In genomic region chr4:93828332-93828829, GRCh38 we compare ENCODE assay signal across 9 cellular contexts. TPM values are rescaled to one million over a fixed set of nuclear protein-coding genes. Genes with fewer than 3 reads are reported as not detected.
DNase-seq lines count a peak whose midpoint lies in the region; TF ChIP-seq lines count a peak whose summit lies in the region.
"Had no signal": no experiment of that assay in that cellular context is flagged by ENCODE, and none has a peak within 500 bp of the region (broad histone marks: within the 10 kb centered on the region; RNA-seq: fewer than 3 reads in every experiment).

A gene with protein sequence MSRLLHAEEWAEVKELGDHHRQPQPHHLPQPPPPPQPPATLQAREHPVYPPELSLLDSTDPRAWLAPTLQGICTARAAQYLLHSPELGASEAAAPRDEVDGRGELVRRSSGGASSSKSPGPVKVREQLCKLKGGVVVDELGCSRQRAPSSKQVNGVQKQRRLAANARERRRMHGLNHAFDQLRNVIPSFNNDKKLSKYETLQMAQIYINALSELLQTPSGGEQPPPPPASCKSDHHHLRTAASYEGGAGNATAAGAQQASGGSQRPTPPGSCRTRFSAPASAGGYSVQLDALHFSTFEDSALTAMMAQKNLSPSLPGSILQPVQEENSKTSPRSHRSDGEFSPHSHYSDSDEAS (plus strand): TSS chr4:93828753. CDS start chr4:93828927, 174 bp downstream.

- peaks cover 71% of the 10 kb centered on the region for H3K27me3 Mint-ChIP-seq in activated CD4-positive, alpha-beta T cell treated with anti-CD3 and anti-CD28 coated beads, Interleukin-2, amount 10 ng/mL, durations not matched to agents 24 days and 14 days

- H3K27me3 ChIP-seq in fibroblast of lung (ENCODE audit: control insufficient read depth, insufficient read depth, low read length): peaks cover 25% of the 10 kb centered on the region
- peaks cover 7% of the 10 kb centered on the region for H3K27me3 ChIP-seq in parathyroid adenoma (ENCODE audit: control insufficient read depth, insufficient read depth, low read length)

- H3K4me3 Mint-ChIP-seq in activated CD4-positive, alpha-beta T cell treated with anti-CD3 and anti-CD28 coated beads, Interleukin-2, amount 10 ng/mL, durations not matched to agents 24 days and 14 days: peak within 1 kb of the TSS; percentile 45

- H3K4me1 Mint-ChIP-seq in activated CD4-positive, alpha-beta T cell treated with anti-CD3 and anti-CD28 coated beads, Interleukin-2, amount 10 ng/mL, durations not matched to agents 24 days and 14 days: peaks cover 2% of the 10 kb centered on the region

- H3K9ac ChIP-seq in fibroblast of lung (ENCODE audit: insufficient read depth, low read length) (no peak within 1 kb of the TSS), parathyroid adenoma (no peak within 1 kb of the TSS)

- H3K27ac Mint-ChIP-seq in activated CD4-positive, alpha-beta T cell treated with anti-CD3 and anti-CD28 coated beads, Interleukin-2, amount 10 ng/mL, durations not matched to agents 24 days and 14 days: peak within 1 kb of the TSS; percentile 51

- intact Hi-C loops in activated CD4-positive, alpha-beta T cell treated with anti-CD3 and anti-CD28 coated beads, Interleukin-2, amount 10 ng/mL, durations not matched to agents 24 days and 14 days (cut with micrococcal nuclease): no loop called here

- H3K4me1 ChIP-seq in fibroblast of lung (ENCODE audit: control insufficient read depth, extremely low read depth, insufficient read depth, low read length): no peaks in the 10 kb centered on the region
- no peaks in the 10 kb centered on the region for H3K4me1 ChIP-seq in parathyroid adenoma

- H3K9me3 Mint-ChIP-seq in activated CD4-positive, alpha-beta T cell treated with anti-CD3 and anti-CD28 coated beads, Interleukin-2, amount 10 ng/mL, durations not matched to agents 24 days and 14 days: peaks cover 10% of the 10 kb centered on the region

- in situ Hi-C loops in SK-MEL-5 (cut with HindIII; ENCODE audit: low pct_unique_long_range_greater_than_20kb, low sequenced_read_pairs): no loop called here

- DNase-seq in activated CD4-positive, alpha-beta T cell treated with anti-CD3 and anti-CD28 coated beads, Interleukin-2, amount 10 ng/mL, durations not matched to agents 24 days and 14 days: no peak
- DNase-seq in activated CD4-positive, alpha-beta T cell treated with anti-CD3 and anti-CD28 coated beads for 4 hours: no peak
- peak; percentile 18 for DNase-seq in SK-MEL-5 (ENCODE audit: low read depth, low spot score)
- peak; percentile 7 to 23 for DNase-seq in fibroblast of lung (ENCODE audit: low read depth in 2 of 2)
- DNase-seq in NOMO-1 treated with DMSO at 0.1 percent for 48 hours (lab: John Stamatoyannopoulos, UW; ENCODE audit: unreplicated experiment): no peak
- no peak for DNase-seq in activated naive CD4-positive, alpha-beta T cell treated with Interleukin-2 at 50 U/mL for 16 hours
- DNase-seq in NCI-H2227 treated with DMSO at 0.1 percent for 48 hours (lab: John Stamatoyannopoulos, UW): no peak

- H3K9me3 ChIP-seq in fibroblast of lung (ENCODE audit: control insufficient read depth, insufficient read depth, low read depth, low read length): no peaks in the 10 kb centered on the region
- H3K9me3 ChIP-seq in parathyroid adenoma (ENCODE audit: control insufficient read depth, low read length): no peaks in the 10 kb centered on the region

- H3K79me2 ChIP-seq in fibroblast of lung (ENCODE audit: control insufficient read depth, insufficient read depth, low read length): no peaks in the 10 kb centered on the region
- H3K79me2 ChIP-seq in parathyroid adenoma: no peaks in the 10 kb centered on the region

- no peak for TF ChIP-seq CTCF in fibroblast of lung (conservative IDR thresholded peaks at IDR 0.05 in 1 of 2, IDR thresholded peaks at IDR 0.05 in 1 of 2; ENCODE audit: low read depth in 1 of 2, low read length in 2 of 2)
- TF ChIP-seq CTCF in parathyroid adenoma (IDR thresholded peaks at IDR 0.05): no peak

- H3K4me2 ChIP-seq in fibroblast of lung (ENCODE audit: extremely low read depth, insufficient read depth, low read length): no peak within 1 kb of the TSS
- peak within 1 kb of the TSS; percentile 39 for H3K4me2 ChIP-seq in parathyroid adenoma (ENCODE audit: low read length)

- H2AFZ ChIP-seq in fibroblast of lung (ENCODE audit: low read length) (no peak within 1 kb of the TSS), parathyroid adenoma (peak within 1 kb of the TSS; percentile 7)

- peak within 1 kb of the TSS in 2 of 4 experiments; percentile 35 to 52 for H3K4me3 ChIP-seq in fibroblast of lung (replicated peaks in 1 of 4; ENCODE audit: control extremely low read depth in 1 of 4, insufficient read depth in 1 of 4, low read depth in 3 of 4, low read length in 4 of 4)
- H3K4me3 ChIP-seq in parathyroid adenoma (ENCODE audit: low read depth, low read length): peak within 1 kb of the TSS; percentile 31

- H4K20me1 ChIP-seq in fibroblast of lung (ENCODE audit: control insufficient read depth, extremely low read depth, insufficient read depth, low read length): no peaks in the 10 kb centered on the region

- H3K36me3 Mint-ChIP-seq in activated CD4-positive, alpha-beta T cell treated with anti-CD3 and anti-CD28 coated beads, Interleukin-2, amount 10 ng/mL, durations not matched to agents 24 days and 14 days (ENCODE audit: low read depth): no peaks in the 10 kb centered on the region

- H3K27ac ChIP-seq in fibroblast of lung (ENCODE audit: insufficient read depth, low read length) (no peak within 1 kb of the TSS), parathyroid adenoma (no peak within 1 kb of the TSS)

- H3K36me3 ChIP-seq in fibroblast of lung (ENCODE audit: control insufficient read depth, insufficient read depth, low read length): no peaks in the 10 kb centered on the region
- H3K36me3 ChIP-seq in parathyroid adenoma (ENCODE audit: control insufficient read depth, insufficient read depth, low read length): no peaks in the 10 kb centered on the region

RNA-seq across cellular contexts. Expression of the gene that starts here (rescaled TPM):
- not detected in 2 replicates for total RNA-seq in activated CD4-positive, alpha-beta T cell treated with anti-CD3 and anti-CD28 coated beads, Interleukin-2, amount 10 ng/mL, durations not matched to agents 24 days and 14 days
- not detected in 2 replicates for total RNA-seq in SK-MEL-5 (2014; rRNA removed; shearing (Covaris generic))
- not detected in 2 replicates for polyA plus RNA-seq in SK-MEL-5 (2015; cell fraction: cytosol; rRNA removed)
- polyA plus RNA-seq in SK-MEL-5 (2015; cell fraction: nucleus; rRNA removed): not detected in 2 replicates
- not detected in 2 replicates for total RNA-seq in fibroblast of lung
- polyA plus RNA-seq in fibroblast of lung: not detected in 2 replicates
- not detected in 2 replicates for polyA plus RNA-seq in fibroblast of lung (2012)
- not detected in 2 replicates for polyA minus RNA-seq in fibroblast of lung (ENCODE audit: low replicate concordance)
- total RNA-seq: activated CD8-positive, alpha-beta memory T cell treated with anti-CD3 and anti-CD28 coated beads for 36 hours had no signal

Comparison
In these comparisons a context has a peak if more than half of its experiments do, and no peak if none do; other contexts are left out.
1. Peak in DNase-seq in SK-MEL-5; RNA of the gene not detected or under 1 TPM.
2. Peak in DNase-seq in fibroblast of lung; RNA of the gene not detected or under 1 TPM.